In genomic region chr1:225425211-225425786, GRCh38 we compare ENCODE assay signal across 8 cellular contexts. TPM values are rescaled to one million over a fixed set of nuclear protein-coding genes. Genes with fewer than 3 reads are reported as not detected.
A peak's percentile ranks its signal among the peaks of the same experiment; 100 is the strongest.
DNase-seq lines count a peak whose midpoint lies in the region; ATAC-seq and TF ChIP-seq lines count a peak whose summit lies in the region.

No MANE protein-coding gene starts in this region.

- peak overlapping the region; percentile 86 for H3K4me3 ChIP-seq in neural progenitor cell

- H3K27ac ChIP-seq in neural progenitor cell: no peak overlapping the region

- TF ChIP-seq CTCF in brain (conservative IDR thresholded peaks at IDR 0.05): no peak
- no peak for TF ChIP-seq CTCF in neural progenitor cell (IDR thresholded peaks at IDR 0.05)
- TF ChIP-seq CTCF in GM13977 (IDR thresholded peaks at IDR 0.05; ENCODE audit: extremely low read depth, insufficient read depth, missing control alignments): no peak

- H3K4me3 Mint-ChIP-seq in brain (peak overlapping the region; percentile 89 to 95 (median 92)), neural progenitor cell (peak overlapping the region; percentile 99)

- peak overlapping the region in 3 of 5 experiments; percentile 13 to 82 (median 66) for H3K27ac Mint-ChIP-seq in brain
- H3K27ac Mint-ChIP-seq in neural progenitor cell: no peak overlapping the region

- peaks cover 74% of the 10 kb centered on the region for H3K79me2 ChIP-seq in neural progenitor cell (ENCODE audit: low read depth)

- peak overlapping the region; percentile 91 for H3K4me2 ChIP-seq in neural progenitor cell

- in situ Hi-C loops in GM13977 (cut with MboI; ENCODE audit: low pct_unique_long_range_greater_than_20kb, low sequenced_read_pairs, unreplicated experiment): no loop called here

- H3K27me3 Mint-ChIP-seq in brain (peaks cover 7% of the 10 kb centered on the region), neural progenitor cell (ENCODE audit: insufficient read depth, low read depth) (peaks cover 8% of the 10 kb centered on the region)

- ATAC-seq in GM21528 (IDR thresholded peaks at IDR 0.05; ENCODE audit: low FRiP score, unreplicated experiment): no peak
- ATAC-seq in HG03460 (IDR thresholded peaks at IDR 0.05; ENCODE audit: unreplicated experiment): no peak

- peaks cover 18% of the 10 kb centered on the region for H3K4me1 ChIP-seq in neural progenitor cell

- H3F3A ChIP-seq in neural progenitor cell (ENCODE audit: low read depth): peaks cover 12% of the 10 kb centered on the region

- H3K27me3 ChIP-seq in neural progenitor cell: peaks cover 8% of the 10 kb centered on the region

- DNase-seq in ELR (ENCODE audit: low read depth) (peak; percentile 79), MV-4-11 (lab: John Stamatoyannopoulos, UW) (peak; percentile 56), neural progenitor cell (ENCODE audit: low spot score) (no peak), NCI-H345 (lab: John Stamatoyannopoulos, UW) (no peak), GM13977 (ENCODE audit: low spot score) (no peak)

- H3K4me1 Mint-ChIP-seq in brain: peaks cover 68% of the 10 kb centered on the region
- H3K4me1 Mint-ChIP-seq in neural progenitor cell: peaks cover 44% of the 10 kb centered on the region

- H3K9ac ChIP-seq in neural progenitor cell: peak overlapping the region; percentile 3

- H4K20me1 ChIP-seq in neural progenitor cell (ENCODE audit: low read depth): peaks cover 71% of the 10 kb centered on the region

- no peak overlapping the region for H2AFZ ChIP-seq in neural progenitor cell (replicated peaks)

- no peaks in the 10 kb centered on the region for H3K9me3 ChIP-seq in neural progenitor cell (ENCODE audit: low read depth)

- H3K36me3 ChIP-seq in neural progenitor cell: peaks cover 4% of the 10 kb centered on the region

- H3K36me3 Mint-ChIP-seq in brain (peaks cover 11% of the 10 kb centered on the region), neural progenitor cell (peaks cover 13% of the 10 kb centered on the region)

- H3K9me3 Mint-ChIP-seq in brain (no peaks in the 10 kb centered on the region), neural progenitor cell (peaks cover 3% of the 10 kb centered on the region)

RNA-seq across cellular contexts. Expression of gene LBR, which starts 2.5 kb away (rescaled TPM):
- polyA plus RNA-seq in brain (ENCODE audit: insufficient read depth, low read depth, low replicate concordance): 24.4 TPM
- total RNA-seq in neural progenitor cell (ENCODE audit: low replicate concordance): 116 and 171 TPM in 2 replicates

Comparison
In these comparisons a context has a peak if more than half of its experiments do, and no peak if none do; other contexts are left out.
1. DNase-seq: peak in ELR (single experiment) and MV-4-11 (single experiment); none in neural progenitor cell (single experiment), NCI-H345 (single experiment) and GM13977 (single experiment).